ENCODE assay signal across 1 cellular context in the genomic region with DNA sequence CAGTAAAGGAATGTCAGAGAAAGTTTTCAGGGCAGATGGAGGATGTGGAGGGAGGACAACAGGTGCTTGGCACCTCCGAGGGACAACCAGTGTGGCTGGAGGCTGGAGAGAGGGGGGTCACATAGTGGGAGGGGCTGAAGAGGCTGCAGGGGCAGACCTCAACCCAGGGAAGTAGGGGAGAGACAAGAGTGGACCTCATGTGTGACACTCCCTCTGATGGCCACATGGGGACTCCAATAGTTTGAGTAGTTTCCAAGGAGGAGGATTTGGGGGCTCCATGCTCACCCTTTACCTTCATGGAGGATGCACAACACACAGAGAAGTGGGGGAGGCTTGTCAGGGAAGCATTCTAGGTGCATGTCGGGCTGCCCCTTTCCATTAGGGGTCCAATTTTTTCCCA.
TF ChIP-seq lines count a peak whose summit lies in the region.

No MANE protein-coding gene starts in this region.

TF ChIP-seq in HepG2, 621 proteins besides CTCF, POLR2A, EP300 and RAD21 (continued from another document):
- TF ChIP-seq, protein P1, sequence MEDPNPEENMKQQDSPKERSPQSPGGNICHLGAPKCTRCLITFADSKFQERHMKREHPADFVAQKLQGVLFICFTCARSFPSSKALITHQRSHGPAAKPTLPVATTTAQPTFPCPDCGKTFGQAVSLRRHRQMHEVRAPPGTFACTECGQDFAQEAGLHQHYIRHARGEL (CRISPR knock-in tag; IDR thresholded peaks at IDR 0.05): no peak
- TF ChIP-seq, protein P2, sequence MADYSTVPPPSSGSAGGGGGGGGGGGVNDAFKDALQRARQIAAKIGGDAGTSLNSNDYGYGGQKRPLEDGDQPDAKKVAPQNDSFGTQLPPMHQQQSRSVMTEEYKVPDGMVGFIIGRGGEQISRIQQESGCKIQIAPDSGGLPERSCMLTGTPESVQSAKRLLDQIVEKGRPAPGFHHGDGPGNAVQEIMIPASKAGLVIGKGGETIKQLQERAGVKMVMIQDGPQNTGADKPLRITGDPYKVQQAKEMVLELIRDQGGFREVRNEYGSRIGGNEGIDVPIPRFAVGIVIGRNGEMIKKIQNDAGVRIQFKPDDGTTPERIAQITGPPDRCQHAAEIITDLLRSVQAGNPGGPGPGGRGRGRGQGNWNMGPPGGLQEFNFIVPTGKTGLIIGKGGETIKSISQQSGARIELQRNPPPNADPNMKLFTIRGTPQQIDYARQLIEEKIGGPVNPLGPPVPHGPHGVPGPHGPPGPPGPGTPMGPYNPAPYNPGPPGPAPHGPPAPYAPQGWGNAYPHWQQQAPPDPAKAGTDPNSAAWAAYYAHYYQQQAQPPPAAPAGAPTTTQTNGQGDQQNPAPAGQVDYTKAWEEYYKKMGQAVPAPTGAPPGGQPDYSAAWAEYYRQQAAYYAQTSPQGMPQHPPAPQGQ (CRISPR knock-in tag; IDR thresholded peaks at IDR 0.05; ENCODE audit: borderline replicate concordance): no peak
- TF ChIP-seq CREB1 (IDR thresholded peaks at IDR 0.05) (no peak), CREB1 (CRISPR knock-in tag; IDR thresholded peaks at IDR 0.05) (no peak), ZNF710 (CRISPR knock-in tag; IDR thresholded peaks at IDR 0.05; ENCODE audit: borderline replicate concordance) (no peak), FOXP1 (IDR thresholded peaks at IDR 0.05) (no peak), FOXP1 (CRISPR knock-in tag; IDR thresholded peaks at IDR 0.05) (no peak), KAT7 (CRISPR knock-in tag; IDR thresholded peaks at IDR 0.05; ENCODE audit: borderline replicate concordance) (no peak), ZNF580 (CRISPR knock-in tag; IDR thresholded peaks at IDR 0.05; ENCODE audit: borderline replicate concordance, low read depth) (no peak), ZNF484 (CRISPR knock-in tag; IDR thresholded peaks at IDR 0.05; ENCODE audit: borderline replicate concordance, low read depth) (no peak), ZC3H13 (CRISPR knock-in tag; IDR thresholded peaks at IDR 0.05) (no peak), ZBTB1 (CRISPR knock-in tag; IDR thresholded peaks at IDR 0.05; ENCODE audit: borderline replicate concordance) (no peak), ZMYM3 (CRISPR knock-in tag; IDR thresholded peaks at IDR 0.05) (no peak), NR2F1 (CRISPR knock-in tag; IDR thresholded peaks at IDR 0.05) (no peak), NR2F2 (IDR thresholded peaks at IDR 0.05; ENCODE audit: borderline replicate concordance, low read depth) (no peak)
